In the genomic region with DNA sequence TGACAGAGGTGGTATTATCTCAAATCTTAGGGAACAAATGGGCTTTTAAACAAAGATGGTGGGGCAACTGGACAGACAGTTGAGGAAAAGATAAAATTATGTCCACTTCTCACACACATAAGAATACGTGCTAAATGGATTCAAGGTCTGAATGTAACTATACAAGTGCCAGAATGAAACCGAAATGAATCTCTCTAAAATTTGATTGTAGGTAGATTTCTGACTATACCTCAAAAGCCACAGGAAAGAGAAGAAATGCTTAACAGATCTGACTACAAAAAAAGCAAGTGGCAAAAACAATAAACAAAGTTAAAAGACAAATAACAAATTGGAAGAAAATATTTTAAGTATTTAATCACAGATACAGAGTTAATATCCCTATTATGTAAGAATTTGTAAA, we compare ENCODE assay signal across 1 cellular context.
TF ChIP-seq lines count a peak whose summit lies in the region.

No MANE protein-coding gene starts in this region.

TF ChIP-seq in GM12878, 131 proteins besides CTCF, POLR2A, EP300 and RAD21 (continued from another document):
- TF ChIP-seq, protein P1, sequence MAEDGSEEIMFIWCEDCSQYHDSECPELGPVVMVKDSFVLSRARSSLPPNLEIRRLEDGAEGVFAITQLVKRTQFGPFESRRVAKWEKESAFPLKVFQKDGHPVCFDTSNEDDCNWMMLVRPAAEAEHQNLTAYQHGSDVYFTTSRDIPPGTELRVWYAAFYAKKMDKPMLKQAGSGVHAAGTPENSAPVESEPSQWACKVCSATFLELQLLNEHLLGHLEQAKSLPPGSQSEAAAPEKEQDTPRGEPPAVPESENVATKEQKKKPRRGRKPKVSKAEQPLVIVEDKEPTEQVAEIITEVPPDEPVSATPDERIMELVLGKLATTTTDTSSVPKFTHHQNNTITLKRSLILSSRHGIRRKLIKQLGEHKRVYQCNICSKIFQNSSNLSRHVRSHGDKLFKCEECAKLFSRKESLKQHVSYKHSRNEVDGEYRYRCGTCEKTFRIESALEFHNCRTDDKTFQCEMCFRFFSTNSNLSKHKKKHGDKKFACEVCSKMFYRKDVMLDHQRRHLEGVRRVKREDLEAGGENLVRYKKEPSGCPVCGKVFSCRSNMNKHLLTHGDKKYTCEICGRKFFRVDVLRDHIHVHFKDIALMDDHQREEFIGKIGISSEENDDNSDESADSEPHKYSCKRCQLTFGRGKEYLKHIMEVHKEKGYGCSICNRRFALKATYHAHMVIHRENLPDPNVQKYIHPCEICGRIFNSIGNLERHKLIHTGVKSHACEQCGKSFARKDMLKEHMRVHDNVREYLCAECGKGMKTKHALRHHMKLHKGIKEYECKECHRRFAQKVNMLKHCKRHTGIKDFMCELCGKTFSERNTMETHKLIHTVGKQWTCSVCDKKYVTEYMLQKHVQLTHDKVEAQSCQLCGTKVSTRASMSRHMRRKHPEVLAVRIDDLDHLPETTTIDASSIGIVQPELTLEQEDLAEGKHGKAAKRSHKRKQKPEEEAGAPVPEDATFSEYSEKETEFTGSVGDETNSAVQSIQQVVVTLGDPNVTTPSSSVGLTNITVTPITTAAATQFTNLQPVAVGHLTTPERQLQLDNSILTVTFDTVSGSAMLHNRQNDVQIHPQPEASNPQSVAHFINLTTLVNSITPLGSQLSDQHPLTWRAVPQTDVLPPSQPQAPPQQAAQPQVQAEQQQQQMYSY (CRISPR knock-in tag; IDR thresholded peaks at IDR 0.05): no peak
- no peak for TF ChIP-seq DPF2 (IDR thresholded peaks at IDR 0.05)
- no peak for TF ChIP-seq SIX5 (IDR thresholded peaks at IDR 0.05; ENCODE audit: low read depth, low read length, severe bottlenecking)
- no peak for TF ChIP-seq PAX8 (IDR thresholded peaks at IDR 0.05)
- peak; percentile 77; the same call in 1 of the 2 replicates for TF ChIP-seq ZNF217 (IDR thresholded peaks at IDR 0.05)
- no peak for TF ChIP-seq TCF3 (IDR thresholded peaks at IDR 0.05; ENCODE audit: borderline replicate concordance, insufficient read depth, low read depth, low read length)
- peak; percentile 45; the same call in 1 of the 2 replicates for TF ChIP-seq NFIC (IDR thresholded peaks at IDR 0.05; ENCODE audit: low read depth, low read length)
- peak; percentile 70; the same call in 1 of the 2 replicates for TF ChIP-seq ZNF24 (IDR thresholded peaks at IDR 0.05)
- TF ChIP-seq, protein P2, sequence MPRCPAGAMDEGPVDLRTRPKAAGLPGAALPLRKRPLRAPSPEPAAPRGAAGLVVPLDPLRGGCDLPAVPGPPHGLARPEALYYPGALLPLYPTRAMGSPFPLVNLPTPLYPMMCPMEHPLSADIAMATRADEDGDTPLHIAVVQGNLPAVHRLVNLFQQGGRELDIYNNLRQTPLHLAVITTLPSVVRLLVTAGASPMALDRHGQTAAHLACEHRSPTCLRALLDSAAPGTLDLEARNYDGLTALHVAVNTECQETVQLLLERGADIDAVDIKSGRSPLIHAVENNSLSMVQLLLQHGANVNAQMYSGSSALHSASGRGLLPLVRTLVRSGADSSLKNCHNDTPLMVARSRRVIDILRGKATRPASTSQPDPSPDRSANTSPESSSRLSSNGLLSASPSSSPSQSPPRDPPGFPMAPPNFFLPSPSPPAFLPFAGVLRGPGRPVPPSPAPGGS (IDR thresholded peaks at IDR 0.05; ENCODE audit: borderline replicate concordance, insufficient read depth, low read depth, low read length, poor library complexity, severe bottlenecking): no peak
- no peak for TF ChIP-seq ATF7 (IDR thresholded peaks at IDR 0.05; ENCODE audit: low read depth)
- TF ChIP-seq, protein P3, sequence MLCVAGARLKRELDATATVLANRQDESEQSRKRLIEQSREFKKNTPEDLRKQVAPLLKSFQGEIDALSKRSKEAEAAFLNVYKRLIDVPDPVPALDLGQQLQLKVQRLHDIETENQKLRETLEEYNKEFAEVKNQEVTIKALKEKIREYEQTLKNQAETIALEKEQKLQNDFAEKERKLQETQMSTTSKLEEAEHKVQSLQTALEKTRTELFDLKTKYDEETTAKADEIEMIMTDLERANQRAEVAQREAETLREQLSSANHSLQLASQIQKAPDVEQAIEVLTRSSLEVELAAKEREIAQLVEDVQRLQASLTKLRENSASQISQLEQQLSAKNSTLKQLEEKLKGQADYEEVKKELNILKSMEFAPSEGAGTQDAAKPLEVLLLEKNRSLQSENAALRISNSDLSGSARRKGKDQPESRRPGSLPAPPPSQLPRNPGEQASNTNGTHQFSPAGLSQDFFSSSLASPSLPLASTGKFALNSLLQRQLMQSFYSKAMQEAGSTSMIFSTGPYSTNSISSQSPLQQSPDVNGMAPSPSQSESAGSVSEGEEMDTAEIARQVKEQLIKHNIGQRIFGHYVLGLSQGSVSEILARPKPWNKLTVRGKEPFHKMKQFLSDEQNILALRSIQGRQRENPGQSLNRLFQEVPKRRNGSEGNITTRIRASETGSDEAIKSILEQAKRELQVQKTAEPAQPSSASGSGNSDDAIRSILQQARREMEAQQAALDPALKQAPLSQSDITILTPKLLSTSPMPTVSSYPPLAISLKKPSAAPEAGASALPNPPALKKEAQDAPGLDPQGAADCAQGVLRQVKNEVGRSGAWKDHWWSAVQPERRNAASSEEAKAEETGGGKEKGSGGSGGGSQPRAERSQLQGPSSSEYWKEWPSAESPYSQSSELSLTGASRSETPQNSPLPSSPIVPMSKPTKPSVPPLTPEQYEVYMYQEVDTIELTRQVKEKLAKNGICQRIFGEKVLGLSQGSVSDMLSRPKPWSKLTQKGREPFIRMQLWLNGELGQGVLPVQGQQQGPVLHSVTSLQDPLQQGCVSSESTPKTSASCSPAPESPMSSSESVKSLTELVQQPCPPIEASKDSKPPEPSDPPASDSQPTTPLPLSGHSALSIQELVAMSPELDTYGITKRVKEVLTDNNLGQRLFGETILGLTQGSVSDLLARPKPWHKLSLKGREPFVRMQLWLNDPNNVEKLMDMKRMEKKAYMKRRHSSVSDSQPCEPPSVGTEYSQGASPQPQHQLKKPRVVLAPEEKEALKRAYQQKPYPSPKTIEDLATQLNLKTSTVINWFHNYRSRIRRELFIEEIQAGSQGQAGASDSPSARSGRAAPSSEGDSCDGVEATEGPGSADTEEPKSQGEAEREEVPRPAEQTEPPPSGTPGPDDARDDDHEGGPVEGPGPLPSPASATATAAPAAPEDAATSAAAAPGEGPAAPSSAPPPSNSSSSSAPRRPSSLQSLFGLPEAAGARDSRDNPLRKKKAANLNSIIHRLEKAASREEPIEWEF (IDR thresholded peaks at IDR 0.05; ENCODE audit: insufficient replicate concordance, low read depth, low read length): no peak
- TF ChIP-seq, protein P4, sequence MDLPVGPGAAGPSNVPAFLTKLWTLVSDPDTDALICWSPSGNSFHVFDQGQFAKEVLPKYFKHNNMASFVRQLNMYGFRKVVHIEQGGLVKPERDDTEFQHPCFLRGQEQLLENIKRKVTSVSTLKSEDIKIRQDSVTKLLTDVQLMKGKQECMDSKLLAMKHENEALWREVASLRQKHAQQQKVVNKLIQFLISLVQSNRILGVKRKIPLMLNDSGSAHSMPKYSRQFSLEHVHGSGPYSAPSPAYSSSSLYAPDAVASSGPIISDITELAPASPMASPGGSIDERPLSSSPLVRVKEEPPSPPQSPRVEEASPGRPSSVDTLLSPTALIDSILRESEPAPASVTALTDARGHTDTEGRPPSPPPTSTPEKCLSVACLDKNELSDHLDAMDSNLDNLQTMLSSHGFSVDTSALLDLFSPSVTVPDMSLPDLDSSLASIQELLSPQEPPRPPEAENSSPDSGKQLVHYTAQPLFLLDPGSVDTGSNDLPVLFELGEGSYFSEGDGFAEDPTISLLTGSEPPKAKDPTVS (IDR thresholded peaks at IDR 0.05; ENCODE audit: low read depth, low read length): no peak
- peak; percentile 76; the same call in 1 of the 2 replicates for TF ChIP-seq RUNX3 (IDR thresholded peaks at IDR 0.05; ENCODE audit: low read length)
